In genomic region chr2:203535078-203535783, GRCh38 we compare ENCODE assay signal across 8 cellular contexts. TPM values are rescaled to one million over a fixed set of nuclear protein-coding genes. Genes with fewer than 3 reads are reported as not detected.
DNase-seq lines count a peak whose midpoint lies in the region; ATAC-seq and TF ChIP-seq lines count a peak whose summit lies in the region.

Gene RAPH1 (minus strand): TSS chr2:203535301. CDS start chr2:203495353, 39,948 bp downstream.

- H3K4me1 Mint-ChIP-seq in central memory CD8-positive, alpha-beta T cell, result peaks cover 15% of the 10 kb centered on the region

- no peaks in the 10 kb centered on the region for H3K36me3 ChIP-seq in smooth muscle cell (ENCODE audit: low read depth)

- H3K27me3 ChIP-seq in smooth muscle cell (ENCODE audit: low read depth), result no peaks in the 10 kb centered on the region

- 0% methylated on average over 54 of the region's 92 CpGs for WGBS in smooth muscle cell (ENCODE audit: low lambda C conversion rate)

- ATAC-seq in HG02885 (IDR thresholded peaks at IDR 0.05; ENCODE audit: poor library complexity, unreplicated experiment), result peak; percentile 84
- peak; percentile 52 for ATAC-seq in central memory CD8-positive, alpha-beta T cell (replicated peaks; ENCODE audit: extremely low read depth, poor library complexity, severe bottlenecking)
- ATAC-seq in GM19328 (IDR thresholded peaks at IDR 0.05; ENCODE audit: unreplicated experiment), result no peak

- H3K4me2 ChIP-seq in smooth muscle cell, result peak within 1 kb of the TSS; percentile 84

- H2AFZ ChIP-seq in smooth muscle cell (ENCODE audit: low read depth), result peak within 1 kb of the TSS; percentile 85

- H3K9me3 ChIP-seq in smooth muscle cell (replicated peaks; ENCODE audit: low read depth), result no peaks in the 10 kb centered on the region

- H3K9ac ChIP-seq in smooth muscle cell (ENCODE audit: low read depth), result peak within 1 kb of the TSS; percentile 93

- H4K20me1 ChIP-seq in smooth muscle cell (ENCODE audit: low read depth), result peaks cover 39% of the 10 kb centered on the region

- no peaks in the 10 kb centered on the region for H3F3A ChIP-seq in smooth muscle cell (ENCODE audit: low read depth)

- TF ChIP-seq CTCF in smooth muscle cell (IDR thresholded peaks at IDR 0.05; ENCODE audit: borderline replicate concordance, insufficient read depth, poor library complexity, severe bottlenecking), result no peak

- peak within 1 kb of the TSS; percentile 61 for H3K4me3 ChIP-seq in GM08714 (ENCODE audit: low read length)
- peak within 1 kb of the TSS; percentile 99 for H3K4me3 ChIP-seq in smooth muscle cell

- peak within 1 kb of the TSS; percentile 81 for H3K4me3 Mint-ChIP-seq in central memory CD8-positive, alpha-beta T cell

- peaks cover 9% of the 10 kb centered on the region for H3K9me3 Mint-ChIP-seq in central memory CD8-positive, alpha-beta T cell

- H3K27ac Mint-ChIP-seq in central memory CD8-positive, alpha-beta T cell (ENCODE audit: low read depth), result peak within 1 kb of the TSS; percentile 61

- peaks cover 20% of the 10 kb centered on the region for H3K4me1 ChIP-seq in smooth muscle cell (ENCODE audit: low read depth)

- DNase-seq in NCI-H2196 treated with DMSO at 0.1 percent for 48 hours (lab: John Stamatoyannopoulos, UW; ENCODE audit: unreplicated experiment), result peak; percentile 78
- DNase-seq in activated CD4-positive, CD25-positive, alpha-beta regulatory T cell treated with anti-CD3 and anti-CD28 coated beads, Interleukin-2, amount 50 U/mL, for 16 hours (ENCODE audit: low read depth, low spot score), result peak; percentile 18
- peak in 1 of 2 donors; percentile 19 for DNase-seq in central memory CD8-positive, alpha-beta T cell (ENCODE audit: low spot score in 2 of 2)
- DNase-seq in inferior parietal cortex (ENCODE audit: extremely low spot score), result peak; percentile 15
- peak; percentile 47 for DNase-seq in smooth muscle cell (lab: John Stamatoyannopoulos, UW; ENCODE audit: unreplicated experiment)

- peaks cover 41% of the 10 kb centered on the region for H3K27me3 Mint-ChIP-seq in central memory CD8-positive, alpha-beta T cell

- H3K27ac ChIP-seq in smooth muscle cell (ENCODE audit: low read depth), result peak within 1 kb of the TSS; percentile 85

- H3K79me2 ChIP-seq in smooth muscle cell (ENCODE audit: low read depth), result peaks cover 36% of the 10 kb centered on the region

- peaks cover 3% of the 10 kb centered on the region for H3K36me3 Mint-ChIP-seq in central memory CD8-positive, alpha-beta T cell (ENCODE audit: insufficient read depth)

RNA-seq across cellular contexts. Expression of gene RAPH1, which starts in this region (rescaled TPM):
- 15.1 and 22.3 TPM in 2 replicates for total RNA-seq in smooth muscle cell
- 6.8 and 8.5 TPM in 2 replicates for polyA plus RNA-seq in smooth muscle cell
